Comparison of ENCODE assay signal across 1 cellular context in genomic region chr2:182668671-182669070, GRCh38.
TF ChIP-seq lines count a peak whose summit lies in the region.

No MANE protein-coding gene starts in this region.

TF ChIP-seq in HepG2, 621 proteins besides CTCF, POLR2A, EP300 and RAD21 (continued from another document and continues in another):
- TF ChIP-seq IRF9 (CRISPR knock-in tag; IDR thresholded peaks at IDR 0.05; ENCODE audit: borderline replicate concordance) = no peak
- TF ChIP-seq PHF20 (CRISPR knock-in tag; IDR thresholded peaks at IDR 0.05) = no peak
- 0 out of 2 replicates have a peak, but pooled peaks have one; percentile 49 for TF ChIP-seq THAP11 (CRISPR knock-in tag; IDR thresholded peaks at IDR 0.05)
- peak; percentile 81 for TF ChIP-seq ARNTL (CRISPR knock-in tag; IDR thresholded peaks at IDR 0.05)
- no peak for TF ChIP-seq ZFP1 (CRISPR knock-in tag; IDR thresholded peaks at IDR 0.05)
- TF ChIP-seq ZFP36L2 (CRISPR knock-in tag; IDR thresholded peaks at IDR 0.05) = no peak
- TF ChIP-seq POLR2AphosphoS2 (IDR thresholded peaks at IDR 0.05; ENCODE audit: low read depth, low read length) = no peak
- 0 out of 2 replicates have a peak, but pooled peaks have one; percentile 33 for TF ChIP-seq ARNT2 (CRISPR knock-in tag; IDR thresholded peaks at IDR 0.05; ENCODE audit: low read depth)
- 0 out of 2 replicates have a peak, but pooled peaks have one; percentile 41 for TF ChIP-seq KLF6 (CRISPR knock-in tag; IDR thresholded peaks at IDR 0.05)
- TF ChIP-seq KMT2B (CRISPR knock-in tag; IDR thresholded peaks at IDR 0.05) = no peak
- TF ChIP-seq ZFY (CRISPR knock-in tag; IDR thresholded peaks at IDR 0.05) = 0 out of 2 replicates have a peak, but pooled peaks have one; percentile 21
- TF ChIP-seq KDM5B (CRISPR knock-in tag; IDR thresholded peaks at IDR 0.05; ENCODE audit: borderline replicate concordance) = 0 out of 2 replicates have a peak, but pooled peaks have one; percentile 21
- no peak for TF ChIP-seq THYN1 (CRISPR knock-in tag; IDR thresholded peaks at IDR 0.05; ENCODE audit: borderline replicate concordance, low read depth)
- TF ChIP-seq CBX5 (CRISPR knock-in tag; IDR thresholded peaks at IDR 0.05; ENCODE audit: borderline replicate concordance) = no peak; the same call in 1 of the 2 replicates
- TF ChIP-seq, protein P1, sequence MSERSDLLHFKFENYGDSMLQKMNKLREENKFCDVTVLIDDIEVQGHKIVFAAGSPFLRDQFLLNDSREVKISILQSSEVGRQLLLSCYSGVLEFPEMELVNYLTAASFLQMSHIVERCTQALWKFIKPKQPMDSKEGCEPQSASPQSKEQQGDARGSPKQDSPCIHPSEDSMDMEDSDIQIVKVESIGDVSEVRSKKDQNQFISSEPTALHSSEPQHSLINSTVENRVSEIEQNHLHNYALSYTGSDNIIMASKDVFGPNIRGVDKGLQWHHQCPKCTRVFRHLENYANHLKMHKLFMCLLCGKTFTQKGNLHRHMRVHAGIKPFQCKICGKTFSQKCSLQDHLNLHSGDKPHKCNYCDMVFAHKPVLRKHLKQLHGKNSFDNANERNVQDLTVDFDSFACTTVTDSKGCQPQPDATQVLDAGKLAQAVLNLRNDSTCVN (CRISPR knock-in tag; IDR thresholded peaks at IDR 0.05; ENCODE audit: borderline replicate concordance) = peak; percentile 56; the same call in 1 of the 2 replicates
- TF ChIP-seq FOXP4 (CRISPR knock-in tag; IDR thresholded peaks at IDR 0.05) = 0 out of 2 replicates have a peak, but pooled peaks have one; percentile 44
- TF ChIP-seq SP2 (CRISPR knock-in tag; IDR thresholded peaks at IDR 0.05) = no peak
- TF ChIP-seq BCL6 (CRISPR knock-in tag; IDR thresholded peaks at IDR 0.05) = peak; percentile 75
- peak; percentile 47; the same call in 1 of the 2 replicates for TF ChIP-seq NCOA2 (CRISPR knock-in tag; IDR thresholded peaks at IDR 0.05)
- TF ChIP-seq FOXA3 (CRISPR knock-in tag; IDR thresholded peaks at IDR 0.05) = peak; percentile 80
- TF ChIP-seq CAMTA2 (CRISPR knock-in tag; IDR thresholded peaks at IDR 0.05; ENCODE audit: borderline replicate concordance) = no peak
- no peak for TF ChIP-seq CSRNP2 (CRISPR knock-in tag; conservative IDR thresholded peaks at IDR 0.05; ENCODE audit: low read depth)
- no peak for TF ChIP-seq FIP1L1 (IDR thresholded peaks at IDR 0.05; ENCODE audit: borderline replicate concordance, insufficient read depth, low read depth, low read length)
- TF ChIP-seq RFXAP (CRISPR knock-in tag; IDR thresholded peaks at IDR 0.05; ENCODE audit: borderline replicate concordance) = 0 out of 2 replicates have a peak, but pooled peaks have one; percentile 9
- TF ChIP-seq JUNB (CRISPR knock-in tag; IDR thresholded peaks at IDR 0.05; ENCODE audit: borderline replicate concordance) = no peak
- TF ChIP-seq ZNF331 (CRISPR knock-in tag; IDR thresholded peaks at IDR 0.05) = peak; percentile 84
- TF ChIP-seq CEBPG (CRISPR knock-in tag; IDR thresholded peaks at IDR 0.05) = peak; percentile 58
- TF ChIP-seq NFKBIZ (CRISPR knock-in tag; IDR thresholded peaks at IDR 0.05) = peak; percentile 32; the same call in 1 of the 2 replicates
- peak; percentile 61 for TF ChIP-seq XRCC5 (optimal IDR thresholded peaks at IDR 0.05; ENCODE audit: low read length)
- TF ChIP-seq TEF (CRISPR knock-in tag; IDR thresholded peaks at IDR 0.05) = peak; percentile 92; the same call in 1 of the 2 replicates
- TF ChIP-seq, protein P2, sequence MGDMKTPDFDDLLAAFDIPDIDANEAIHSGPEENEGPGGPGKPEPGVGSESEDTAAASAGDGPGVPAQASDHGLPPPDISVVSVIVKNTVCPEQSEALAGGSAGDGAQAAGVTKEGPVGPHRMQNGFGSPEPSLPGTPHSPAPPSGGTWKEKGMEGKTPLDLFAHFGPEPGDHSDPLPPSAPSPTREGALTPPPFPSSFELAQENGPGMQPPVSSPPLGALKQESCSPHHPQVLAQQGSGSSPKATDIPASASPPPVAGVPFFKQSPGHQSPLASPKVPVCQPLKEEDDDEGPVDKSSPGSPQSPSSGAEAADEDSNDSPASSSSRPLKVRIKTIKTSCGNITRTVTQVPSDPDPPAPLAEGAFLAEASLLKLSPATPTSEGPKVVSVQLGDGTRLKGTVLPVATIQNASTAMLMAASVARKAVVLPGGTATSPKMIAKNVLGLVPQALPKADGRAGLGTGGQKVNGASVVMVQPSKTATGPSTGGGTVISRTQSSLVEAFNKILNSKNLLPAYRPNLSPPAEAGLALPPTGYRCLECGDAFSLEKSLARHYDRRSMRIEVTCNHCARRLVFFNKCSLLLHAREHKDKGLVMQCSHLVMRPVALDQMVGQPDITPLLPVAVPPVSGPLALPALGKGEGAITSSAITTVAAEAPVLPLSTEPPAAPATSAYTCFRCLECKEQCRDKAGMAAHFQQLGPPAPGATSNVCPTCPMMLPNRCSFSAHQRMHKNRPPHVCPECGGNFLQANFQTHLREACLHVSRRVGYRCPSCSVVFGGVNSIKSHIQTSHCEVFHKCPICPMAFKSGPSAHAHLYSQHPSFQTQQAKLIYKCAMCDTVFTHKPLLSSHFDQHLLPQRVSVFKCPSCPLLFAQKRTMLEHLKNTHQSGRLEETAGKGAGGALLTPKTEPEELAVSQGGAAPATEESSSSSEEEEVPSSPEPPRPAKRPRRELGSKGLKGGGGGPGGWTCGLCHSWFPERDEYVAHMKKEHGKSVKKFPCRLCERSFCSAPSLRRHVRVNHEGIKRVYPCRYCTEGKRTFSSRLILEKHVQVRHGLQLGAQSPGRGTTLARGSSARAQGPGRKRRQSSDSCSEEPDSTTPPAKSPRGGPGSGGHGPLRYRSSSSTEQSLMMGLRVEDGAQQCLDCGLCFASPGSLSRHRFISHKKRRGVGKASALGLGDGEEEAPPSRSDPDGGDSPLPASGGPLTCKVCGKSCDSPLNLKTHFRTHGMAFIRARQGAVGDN (CRISPR knock-in tag; IDR thresholded peaks at IDR 0.05) = peak; percentile 29
- no peak; the same call in 1 of the 2 replicates for TF ChIP-seq TFDP1 (CRISPR knock-in tag; IDR thresholded peaks at IDR 0.05; ENCODE audit: borderline replicate concordance)
- no peak for TF ChIP-seq MAFK (conservative IDR thresholded peaks at IDR 0.05 in 1 of 2, IDR thresholded peaks at IDR 0.05 in 1 of 2; ENCODE audit: low read length in 2 of 2)
- TF ChIP-seq ZNF598 (CRISPR knock-in tag; IDR thresholded peaks at IDR 0.05; ENCODE audit: borderline replicate concordance) = peak; percentile 49; the same call in 1 of the 2 replicates
- TF ChIP-seq RXRA (CRISPR knock-in tag; IDR thresholded peaks at IDR 0.05) = no peak; the same call in 1 of the 2 replicates
- TF ChIP-seq BHLHE40 (IDR thresholded peaks at IDR 0.05; ENCODE audit: low read length) = peak; percentile 55; the same call in 1 of the 2 replicates
- TF ChIP-seq ZNF263 (CRISPR knock-in tag; IDR thresholded peaks at IDR 0.05) = peak; percentile 95
- TF ChIP-seq, protein P3, sequence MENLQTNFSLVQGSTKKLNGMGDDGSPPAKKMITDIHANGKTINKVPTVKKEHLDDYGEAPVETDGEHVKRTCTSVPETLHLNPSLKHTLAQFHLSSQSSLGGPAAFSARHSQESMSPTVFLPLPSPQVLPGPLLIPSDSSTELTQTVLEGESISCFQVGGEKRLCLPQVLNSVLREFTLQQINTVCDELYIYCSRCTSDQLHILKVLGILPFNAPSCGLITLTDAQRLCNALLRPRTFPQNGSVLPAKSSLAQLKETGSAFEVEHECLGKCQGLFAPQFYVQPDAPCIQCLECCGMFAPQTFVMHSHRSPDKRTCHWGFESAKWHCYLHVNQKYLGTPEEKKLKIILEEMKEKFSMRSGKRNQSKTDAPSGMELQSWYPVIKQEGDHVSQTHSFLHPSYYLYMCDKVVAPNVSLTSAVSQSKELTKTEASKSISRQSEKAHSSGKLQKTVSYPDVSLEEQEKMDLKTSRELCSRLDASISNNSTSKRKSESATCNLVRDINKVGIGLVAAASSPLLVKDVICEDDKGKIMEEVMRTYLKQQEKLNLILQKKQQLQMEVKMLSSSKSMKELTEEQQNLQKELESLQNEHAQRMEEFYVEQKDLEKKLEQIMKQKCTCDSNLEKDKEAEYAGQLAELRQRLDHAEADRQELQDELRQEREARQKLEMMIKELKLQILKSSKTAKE (CRISPR knock-in tag; IDR thresholded peaks at IDR 0.05; ENCODE audit: borderline replicate concordance) = peak; percentile 57; the same call in 1 of the 2 replicates
- no peak for TF ChIP-seq NKX3-1 (CRISPR knock-in tag; IDR thresholded peaks at IDR 0.05)
- TF ChIP-seq ZNF383 (CRISPR knock-in tag; IDR thresholded peaks at IDR 0.05; ENCODE audit: borderline replicate concordance) = no peak
- TF ChIP-seq RBAK (CRISPR knock-in tag; IDR thresholded peaks at IDR 0.05) = no peak
- TF ChIP-seq ZNF138 (CRISPR knock-in tag; IDR thresholded peaks at IDR 0.05; ENCODE audit: low read depth) = no peak
- peak; percentile 95 for TF ChIP-seq SOX5 (CRISPR knock-in tag; IDR thresholded peaks at IDR 0.05; ENCODE audit: borderline replicate concordance)
- TF ChIP-seq, protein P4, sequence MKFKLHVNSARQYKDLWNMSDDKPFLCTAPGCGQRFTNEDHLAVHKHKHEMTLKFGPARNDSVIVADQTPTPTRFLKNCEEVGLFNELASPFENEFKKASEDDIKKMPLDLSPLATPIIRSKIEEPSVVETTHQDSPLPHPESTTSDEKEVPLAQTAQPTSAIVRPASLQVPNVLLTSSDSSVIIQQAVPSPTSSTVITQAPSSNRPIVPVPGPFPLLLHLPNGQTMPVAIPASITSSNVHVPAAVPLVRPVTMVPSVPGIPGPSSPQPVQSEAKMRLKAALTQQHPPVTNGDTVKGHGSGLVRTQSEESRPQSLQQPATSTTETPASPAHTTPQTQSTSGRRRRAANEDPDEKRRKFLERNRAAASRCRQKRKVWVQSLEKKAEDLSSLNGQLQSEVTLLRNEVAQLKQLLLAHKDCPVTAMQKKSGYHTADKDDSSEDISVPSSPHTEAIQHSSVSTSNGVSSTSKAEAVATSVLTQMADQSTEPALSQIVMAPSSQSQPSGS (CRISPR knock-in tag; IDR thresholded peaks at IDR 0.05) = peak; percentile 35; the same call in 1 of the 2 replicates
- TF ChIP-seq POLR2G (IDR thresholded peaks at IDR 0.05; ENCODE audit: low read depth, low read length) = no peak
- TF ChIP-seq ZBTB39 (CRISPR knock-in tag; IDR thresholded peaks at IDR 0.05) = no peak
- no peak for TF ChIP-seq ZNF510 (CRISPR knock-in tag; IDR thresholded peaks at IDR 0.05; ENCODE audit: low read depth)
- TF ChIP-seq RNF2 (conservative IDR thresholded peaks at IDR 0.05; ENCODE audit: low read depth) = no peak
- TF ChIP-seq MED13 (CRISPR knock-in tag; IDR thresholded peaks at IDR 0.05) = no peak
